In genomic region chr4:164956766-164957643, GRCh38 we compare ENCODE assay signal across 8 cellular contexts. TPM values are rescaled to one million over a fixed set of nuclear protein-coding genes. Genes with fewer than 3 reads are reported as not detected.
A peak's percentile ranks its signal among the peaks of the same experiment; 100 is the strongest.
DNase-seq lines count a peak whose midpoint lies in the region; FAIRE-seq and TF ChIP-seq lines count a peak whose summit lies in the region.

No MANE protein-coding gene starts in this region.

- no peak overlapping the region for H3K27ac ChIP-seq in kidney (ENCODE audit: low read depth in 2 of 2, low read length in 2 of 2)

- H3K9ac ChIP-seq in kidney (ENCODE audit: low read length in 2 of 2): no peak overlapping the region

- intact Hi-C loops in kidney (cut with DNase I): no loop called here

- no peaks in the 10 kb centered on the region for H3K36me3 ChIP-seq in kidney (ENCODE audit: control insufficient read depth in 1 of 2, insufficient read depth in 2 of 2, low read length in 2 of 2)

- peak overlapping the region; percentile 80 to 90 for H3K4me3 ChIP-seq in kidney (ENCODE audit: low read length in 2 of 2)

- H3K4me1 ChIP-seq in kidney (ENCODE audit: control insufficient read depth in 1 of 2, insufficient read depth in 1 of 2, low read depth in 1 of 2, low read length in 2 of 2): peaks cover 0 to 2% of the 10 kb centered on the region in 2 donors

- no peak for TF ChIP-seq CTCF in kidney (IDR thresholded peaks at IDR 0.05; ENCODE audit: borderline replicate concordance, extremely low read depth, insufficient read depth)

- DNase-seq in ELR (ENCODE audit: low read depth) (peak; percentile 46), H4 (ENCODE audit: low spot score) (peak; percentile 84), NCI-H1417 treated with DMSO at 0.1 percent for 48 hours (lab: John Stamatoyannopoulos, UW) (peak; percentile 78), kidney (peak; percentile 90), AML-193 (lab: John Stamatoyannopoulos, UW) (no peak)
- peak; percentile 40 to 60 (median 43) for DNase-seq in activated CD4-positive, CD25-positive, alpha-beta regulatory T cell (lab: John Stamatoyannopoulos, UW)
- peak; percentile 44 for DNase-seq in central memory CD4-positive, alpha-beta T cell
- DNase-seq in stimulated activated CD4-positive, alpha-beta T cell treated with anti-CD3 and anti-CD28 coated beads, Interleukin-15, amount 100 ng/mL, for 48 hours (ENCODE audit: low read depth in 2 of 2): peak; percentile 56 to 74

- no peaks in the 10 kb centered on the region for H3K9me3 ChIP-seq in kidney (ENCODE audit: control insufficient read depth in 1 of 2, low read length in 2 of 2)

- no peak for FAIRE-seq in kidney (lab: Jason Lieb, UNC)

RNA-seq across cellular contexts. Expression of gene TRIM61, which starts 20.5 kb away (rescaled TPM):
- not detected in 2 replicates for total RNA-seq in H4 (2014; rRNA removed; shearing (Covaris generic))
- total RNA-seq in kidney: 0.54 TPM
- polyA plus RNA-seq in kidney (ENCODE audit: insufficient read depth, low read depth, low replicate concordance): 0.30 TPM

Comparison
In these comparisons a context has a peak if more than half of its experiments do, and no peak if none do; other contexts are left out.
1. DNase-seq: peak in ELR (single experiment), H4 (single experiment), NCI-H1417 treated with DMSO at 0.1 percent for 48 hours (single experiment), activated CD4-positive, CD25-positive, alpha-beta regulatory T cell (4 of 4), central memory CD4-positive, alpha-beta T cell (single experiment), kidney (single experiment) and stimulated activated CD4-positive, alpha-beta T cell treated with anti-CD3 and anti-CD28 coated beads, Interleukin-15, amount 100 ng/mL, for 48 hours (2 of 2); none in AML-193 (0 of 2).